7 cellular contexts compared by ENCODE assay signal in the genomic region with DNA sequence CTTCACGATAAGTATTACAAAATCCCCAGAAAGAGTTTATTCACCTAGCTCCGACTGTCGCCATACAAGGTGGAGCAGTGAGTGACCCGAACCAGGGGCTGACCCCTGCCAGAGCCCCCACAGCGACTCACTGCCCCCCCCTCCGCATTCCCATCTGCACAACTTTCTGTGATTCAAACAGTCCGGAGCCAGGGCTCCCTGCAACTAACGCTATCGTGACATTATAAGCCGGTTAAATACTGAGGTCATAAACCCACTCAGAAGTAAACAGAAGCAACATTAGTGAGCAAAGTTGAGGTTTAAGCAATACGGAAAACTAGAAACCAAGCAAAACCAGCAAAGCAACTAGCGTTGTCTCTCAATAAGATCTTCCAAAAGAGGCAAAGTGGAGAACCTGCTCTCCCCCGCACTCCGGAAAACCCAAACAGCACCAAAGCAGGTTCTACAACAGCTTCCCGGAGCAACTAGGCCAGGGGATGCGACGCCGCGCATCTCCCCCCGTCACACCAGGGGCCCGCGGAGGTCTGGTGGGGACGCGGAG. TPM values are rescaled to one million over a fixed set of nuclear protein-coding genes. Genes with fewer than 3 reads are reported as not detected.
DNase-seq lines count a peak whose midpoint lies in the region; ATAC-seq and TF ChIP-seq lines count a peak whose summit lies in the region.

No MANE protein-coding gene starts in this region.

- no peaks in the 10 kb centered on the region for H3K9me3 ChIP-seq in MG63

- no peak for TF ChIP-seq CTCF in brain microvascular endothelial cell (IDR thresholded peaks at IDR 0.05; ENCODE audit: low read depth, low read length, missing control alignments)
- TF ChIP-seq CTCF in GM13976 (IDR thresholded peaks at IDR 0.05; ENCODE audit: borderline replicate concordance, control extremely low read depth, extremely low read depth, insufficient read depth, missing control alignments), result no peak

- H3K4me3 ChIP-seq in MG63, result peak overlapping the region; percentile 79
- H3K4me3 ChIP-seq in brain microvascular endothelial cell (ENCODE audit: low read depth, low read length), result peak overlapping the region; percentile 87

- H3K27ac ChIP-seq in brain microvascular endothelial cell, result no peak overlapping the region

- H3K36me3 ChIP-seq in MG63, result no peaks in the 10 kb centered on the region
- H3K36me3 ChIP-seq in brain microvascular endothelial cell (replicated peaks), result no peaks in the 10 kb centered on the region

- H3K27me3 ChIP-seq in MG63 (no peaks in the 10 kb centered on the region), brain microvascular endothelial cell (replicated peaks) (no peaks in the 10 kb centered on the region)

- DNase-seq in MG63 (no peak), brain microvascular endothelial cell (peak; percentile 13), left lobe of liver (ENCODE audit: low spot score) (no peak), NCI-H2029 treated with DMSO at 0.1 percent for 48 hours (lab: John Stamatoyannopoulos, UW) (no peak), GM13976 (ENCODE audit: low spot score) (no peak)
- peak in 4 of 6 experiments; percentile 19 to 76 (median 56) for DNase-seq in stimulated activated naive CD4-positive, alpha-beta T cell (lab: John Stamatoyannopoulos, UW)

- in situ Hi-C loops in brain microvascular endothelial cell (cut with HindIII; ENCODE audit: low pct_ligation_motif_present, low sequenced_read_pairs), result no loop called here
- in situ Hi-C loops in GM13976 (cut with MboI; ENCODE audit: low sequenced_read_pairs, unreplicated experiment), result no loop called here

- ATAC-seq in GM18870 (IDR thresholded peaks at IDR 0.05; ENCODE audit: unreplicated experiment) (peak; percentile 6), left lobe of liver (peak; percentile 26)

RNA-seq across cellular contexts. Expression of gene SCAP, which starts 0.6 kb away (rescaled TPM):
- 27.8 and 51.0 TPM in 2 replicates for total RNA-seq in MG63 (2014; rRNA removed; shearing (Covaris generic); ENCODE audit: low replicate concordance)
- total RNA-seq in left lobe of liver, result 92.3 TPM

RNA-seq across cellular contexts. Expression of gene ELP6, which starts 38.4 kb away (rescaled TPM):
- 20.6 and 33.2 TPM in 2 replicates for total RNA-seq in MG63 (2014; rRNA removed; shearing (Covaris generic); ENCODE audit: low replicate concordance)
- 18.7 TPM for total RNA-seq in left lobe of liver

Comparison
In these comparisons a context has a peak if more than half of its experiments do, and no peak if none do; other contexts are left out.
1. DNase-seq: peak in brain microvascular endothelial cell (single experiment) and stimulated activated naive CD4-positive, alpha-beta T cell (4 of 6); none in MG63 (single experiment), left lobe of liver (single experiment), NCI-H2029 treated with DMSO at 0.1 percent for 48 hours (single experiment) and GM13976 (single experiment).